10 cellular contexts compared by ENCODE assay signal in the genomic region with DNA sequence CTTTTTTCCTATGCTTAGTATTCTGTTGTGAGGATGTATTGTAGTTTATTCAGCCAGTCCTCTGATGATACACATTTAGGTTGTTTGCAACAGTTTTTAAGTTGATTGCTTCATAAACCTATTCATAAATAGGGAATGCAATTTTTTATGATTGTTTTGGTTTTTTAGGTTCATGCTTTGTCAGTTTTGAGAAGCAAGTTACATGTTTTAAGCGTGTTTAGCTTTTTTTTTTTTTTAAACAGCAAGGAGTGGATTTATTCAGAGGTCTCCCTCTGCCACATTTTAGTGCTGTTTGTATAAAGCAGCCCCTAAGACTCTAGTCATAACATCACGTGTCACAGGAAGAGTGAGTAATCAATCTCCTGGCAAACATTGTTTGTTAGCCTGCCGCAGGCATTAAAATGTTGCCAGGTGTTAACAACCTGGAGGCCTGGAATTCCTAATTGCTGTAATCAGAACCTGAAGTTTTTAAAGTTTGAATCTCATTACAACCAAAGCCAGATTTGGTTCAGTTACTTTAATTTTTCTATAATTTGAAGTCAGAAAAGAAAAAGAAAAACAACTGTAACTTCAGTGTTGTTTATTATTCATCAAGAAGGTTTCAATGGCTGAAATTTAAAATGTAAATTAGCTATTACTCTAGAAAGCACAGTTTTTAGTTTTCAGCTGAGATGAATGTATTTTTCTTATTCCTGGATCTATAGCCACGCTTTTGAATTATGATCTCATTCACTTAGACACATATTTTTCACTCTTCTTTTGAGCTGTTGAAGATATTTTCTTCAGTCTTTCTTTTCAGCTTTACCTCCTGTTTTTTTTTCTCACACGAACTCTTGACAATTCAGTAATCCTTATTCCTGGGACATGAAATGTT. TPM values are rescaled to one million over a fixed set of nuclear protein-coding genes. Genes with fewer than 3 reads are reported as not detected.
DNase-seq lines count a peak whose midpoint lies in the region; ATAC-seq and TF ChIP-seq lines count a peak whose summit lies in the region.
"Had no signal": no experiment of that assay in that cellular context is flagged by ENCODE, and none has a peak within 500 bp of the region (broad histone marks: within the 10 kb centered on the region; RNA-seq: fewer than 3 reads in every experiment).

No MANE protein-coding gene starts in this region.

- H3K36me3 Mint-ChIP-seq in activated CD4-positive, alpha-beta T cell treated with anti-CD3 and anti-CD28 coated beads, Interleukin-2, amount 10 ng/mL, durations not matched to agents 7 days and 5 days (ENCODE audit: low read depth): peaks cover 47% of the 10 kb centered on the region

- H3K4me3 ChIP-seq in SJSA1 (no peak overlapping the region), fibroblast of lung (replicated peaks in 1 of 4; ENCODE audit: control extremely low read depth in 1 of 4, insufficient read depth in 1 of 4, low read depth in 3 of 4, low read length in 4 of 4) (no peak overlapping the region)
- H3K4me3 ChIP-seq: sigmoid colon had no signal

- no peak overlapping the region for H3K9ac ChIP-seq in fibroblast of lung (ENCODE audit: insufficient read depth, low read length)

- H3K27me3 ChIP-seq in SJSA1 (replicated peaks) (no peaks in the 10 kb centered on the region), fibroblast of lung (ENCODE audit: control insufficient read depth, insufficient read depth, low read length) (no peaks in the 10 kb centered on the region)
- H3K27me3 ChIP-seq: sigmoid colon had no signal

- ATAC-seq in stimulated activated naive CD8-positive, alpha-beta T cell treated with anti-CD3 and anti-CD28 coated beads, Interleukin-15, Interleukin-2, amounts not matched to agents 100 U/mL and 50 U/mL, for 24 hours: peak; percentile 50

- H3K27me3 Mint-ChIP-seq in activated CD4-positive, alpha-beta T cell treated with anti-CD3 and anti-CD28 coated beads, Interleukin-2, amount 10 ng/mL, durations not matched to agents 7 days and 5 days: no peaks in the 10 kb centered on the region

- no peak for TF ChIP-seq CTCF in fibroblast of lung (conservative IDR thresholded peaks at IDR 0.05 in 1 of 2, IDR thresholded peaks at IDR 0.05 in 1 of 2; ENCODE audit: low read depth in 1 of 2, low read length in 2 of 2)

- H3K4me1 ChIP-seq in SJSA1 (replicated peaks) (peaks cover 79% of the 10 kb centered on the region), fibroblast of lung (ENCODE audit: control insufficient read depth, extremely low read depth, insufficient read depth, low read length) (peaks cover 4% of the 10 kb centered on the region)

- no peak overlapping the region for H3K4me2 ChIP-seq in fibroblast of lung (ENCODE audit: extremely low read depth, insufficient read depth, low read length)

- POLR2A ChIA-PET in activated CD4-positive, alpha-beta T cell treated with anti-CD3 and anti-CD28 coated beads, Interleukin-2, amount 10 ng/mL, durations not matched to agents 7 days and 5 days (lab: Charles Lee): no interaction called here

- no peaks in the 10 kb centered on the region for H3K9me3 ChIP-seq in SJSA1 (replicated peaks)
- H3K9me3 ChIP-seq in fibroblast of lung (ENCODE audit: control insufficient read depth, insufficient read depth, low read depth, low read length): no peaks in the 10 kb centered on the region
- H3K9me3 ChIP-seq: sigmoid colon had no signal

- no peaks in the 10 kb centered on the region for H4K20me1 ChIP-seq in fibroblast of lung (ENCODE audit: control insufficient read depth, extremely low read depth, insufficient read depth, low read length)

- H2AFZ ChIP-seq in fibroblast of lung (ENCODE audit: low read length): no peak overlapping the region

- H3K79me2 ChIP-seq in fibroblast of lung (ENCODE audit: control insufficient read depth, insufficient read depth, low read length): no peaks in the 10 kb centered on the region

- no peaks in the 10 kb centered on the region for H3K9me3 Mint-ChIP-seq in activated CD4-positive, alpha-beta T cell treated with anti-CD3 and anti-CD28 coated beads, Interleukin-2, amount 10 ng/mL, durations not matched to agents 7 days and 5 days

- H3K27ac ChIP-seq in SJSA1: peak overlapping the region; percentile 31
- no peak overlapping the region for H3K27ac ChIP-seq in fibroblast of lung (ENCODE audit: insufficient read depth, low read length)
- H3K27ac ChIP-seq: sigmoid colon had no signal

- H3K4me3 Mint-ChIP-seq in activated CD4-positive, alpha-beta T cell treated with anti-CD3 and anti-CD28 coated beads, Interleukin-2, amount 10 ng/mL, durations not matched to agents 7 days and 5 days: no peak overlapping the region

- H3K36me3 ChIP-seq in SJSA1: no peaks in the 10 kb centered on the region
- H3K36me3 ChIP-seq in fibroblast of lung (ENCODE audit: control insufficient read depth, insufficient read depth, low read length): no peaks in the 10 kb centered on the region
- H3K36me3 ChIP-seq: sigmoid colon had no signal

- peak overlapping the region; percentile 37 for H3K27ac Mint-ChIP-seq in activated CD4-positive, alpha-beta T cell treated with anti-CD3 and anti-CD28 coated beads, Interleukin-2, amount 10 ng/mL, durations not matched to agents 7 days and 5 days

- DNase-seq in activated CD4-positive, alpha-beta T cell treated with anti-CD3 and anti-CD28 coated beads, Interleukin-2, amount 10 ng/mL, durations not matched to agents 7 days and 5 days: no peak
- DNase-seq in activated CD4-positive, alpha-beta T cell treated with anti-CD3 and anti-CD28 coated beads, Interleukin-2, amount 50 U/mL, for 1 hour: no peak
- DNase-seq in SJSA1 (ENCODE audit: low read depth in 1 of 2, low spot score in 2 of 2) (peak in 1 of 2 experiments; percentile 52), fibroblast of lung (ENCODE audit: low read depth in 2 of 2) (peak; percentile 37 to 70), Ammon's horn (ENCODE audit: low spot score) (no peak), GM19238 (ENCODE audit: insufficient read length, low spot score) (no peak), putamen (ENCODE audit: low spot score) (no peak)
- no peak for DNase-seq in stimulated activated naive CD8-positive, alpha-beta T cell treated with anti-CD3 and anti-CD28 coated beads, Interleukin-15, Interleukin-2, amounts not matched to agents 100 U/mL and 50 U/mL, for 24 hours
- DNase-seq: DND-41, sigmoid colon had no signal

- H3K4me1 Mint-ChIP-seq in activated CD4-positive, alpha-beta T cell treated with anti-CD3 and anti-CD28 coated beads, Interleukin-2, amount 10 ng/mL, durations not matched to agents 7 days and 5 days: peaks cover 52% of the 10 kb centered on the region

- CTCF ChIA-PET in activated CD4-positive, alpha-beta T cell treated with anti-CD3 and anti-CD28 coated beads, Interleukin-2, amount 10 ng/mL, durations not matched to agents 7 days and 5 days (lab: Charles Lee): interaction anchor here (0.8 to 1.2 kb wide), 3 partner anchors 11 to 208 kb away, joined by 3 to 4 read pairs (median 4); no protein-coding TSS in a partner anchor

RNA-seq across cellular contexts. Expression of a gene that starts 59.2 kb away (rescaled TPM):
- total RNA-seq in activated CD4-positive, alpha-beta T cell treated with anti-CD3 and anti-CD28 coated beads, Interleukin-2, amount 10 ng/mL, durations not matched to agents 7 days and 5 days: not detected
- not detected in 2 replicates for total RNA-seq in SJSA1 (2014; rRNA removed; shearing (Covaris generic))
- total RNA-seq in fibroblast of lung: 0.26 and 0.50 TPM in 2 replicates
- 0.24 and 0.33 TPM in 2 replicates for polyA plus RNA-seq in fibroblast of lung
- polyA plus RNA-seq in fibroblast of lung (2012): 0.24 and 0.42 TPM in 2 replicates
- polyA minus RNA-seq in fibroblast of lung (ENCODE audit: low replicate concordance): 1.8 TPM in 1 of 2 replicates, not detected in the other

Comparison
In these comparisons a context has a peak if more than half of its experiments do, and no peak if none do; other contexts are left out.
1. DNase-seq: peak in fibroblast of lung (2 of 2); none in activated CD4-positive, alpha-beta T cell treated with anti-CD3 and anti-CD28 coated beads, Interleukin-2, amount 10 ng/mL, durations not matched to agents 7 days and 5 days (single experiment), activated CD4-positive, alpha-beta T cell treated with anti-CD3 and anti-CD28 coated beads, Interleukin-2, amount 50 U/mL, for 1 hour (single experiment), stimulated activated naive CD8-positive, alpha-beta T cell treated with anti-CD3 and anti-CD28 coated beads, Interleukin-15, Interleukin-2, amounts not matched to agents 100 U/mL and 50 U/mL, for 24 hours (single experiment), Ammon's horn (single experiment), GM19238 (single experiment) and putamen (single experiment).